10 cellular contexts compared by ENCODE assay signal in the genomic region with DNA sequence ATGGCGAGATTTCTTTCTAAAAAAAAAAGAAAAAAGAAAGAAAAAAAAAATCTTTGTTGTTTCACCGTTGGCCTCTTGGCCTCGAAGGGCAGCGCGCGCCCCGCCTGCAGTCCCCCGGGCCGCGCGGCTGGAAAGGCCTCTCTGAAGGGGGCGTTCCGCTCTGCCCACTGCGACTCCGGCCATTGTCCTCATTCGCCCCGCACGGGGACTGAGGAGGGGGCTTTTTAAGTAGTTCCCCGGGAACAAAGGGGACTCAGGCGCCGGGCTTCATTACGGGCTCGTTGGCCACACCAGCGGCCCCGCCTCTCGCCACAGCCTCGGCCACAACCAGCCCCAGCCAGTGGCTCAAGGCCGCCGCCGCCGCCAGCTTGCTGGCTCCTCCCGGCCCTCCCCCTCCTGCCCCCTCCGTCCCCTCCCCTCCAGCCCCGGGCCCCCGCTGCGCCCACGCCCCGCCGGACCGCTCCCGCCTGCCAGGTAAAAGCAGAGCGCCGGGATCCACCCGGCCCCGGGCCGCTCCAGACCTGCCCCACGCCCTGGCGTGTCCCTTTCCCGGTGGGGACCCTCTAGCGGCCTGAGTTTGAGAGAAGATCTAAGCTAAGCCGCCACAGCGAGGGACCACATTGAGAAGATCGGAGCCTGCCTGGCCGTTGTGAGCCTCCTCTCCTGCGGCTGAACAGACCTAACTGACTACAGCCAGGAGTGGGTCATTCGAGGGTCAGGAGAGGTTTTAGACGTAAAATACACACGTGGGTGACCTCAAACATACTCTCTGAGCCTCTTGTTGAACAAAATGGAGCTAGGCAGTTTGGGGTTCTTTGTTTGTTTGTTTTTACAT. TPM values are rescaled to one million over a fixed set of nuclear protein-coding genes. Genes with fewer than 3 reads are reported as not detected.
DNase-seq lines count a peak whose midpoint lies in the region; FAIRE-seq and TF ChIP-seq lines count a peak whose summit lies in the region.
"Had no signal": no experiment of that assay in that cellular context is flagged by ENCODE, and none has a peak within 500 bp of the region (broad histone marks: within the 10 kb centered on the region; RNA-seq: fewer than 3 reads in every experiment).

No MANE protein-coding gene starts in this region.

- H3K27me3 ChIP-seq in AG04450 (ENCODE audit: control insufficient read depth, insufficient read depth, low read length) (peaks cover 7% of the 10 kb centered on the region), SJSA1 (replicated peaks) (no peaks in the 10 kb centered on the region), neural progenitor cell (peaks cover 16% of the 10 kb centered on the region), small intestine (ENCODE audit: control insufficient read depth in 2 of 2, insufficient read depth in 2 of 2, low read length in 2 of 2) (no peaks in the 10 kb centered on the region)

- H3K9me3 Mint-ChIP-seq in glutamatergic neuron (ENCODE audit: unreplicated experiment): no peaks in the 10 kb centered on the region
- peaks cover 9% of the 10 kb centered on the region for H3K9me3 Mint-ChIP-seq in neural progenitor cell
- H3K9me3 Mint-ChIP-seq: activated naive CD8-positive, alpha-beta T cell treated with anti-CD3 and anti-CD28 coated beads, Interleukin-2, amount 50 U/mL, for 24 hours had no signal

- H3K27me3 Mint-ChIP-seq in glutamatergic neuron (ENCODE audit: unreplicated experiment) (peaks cover 9% of the 10 kb centered on the region), neural progenitor cell (ENCODE audit: insufficient read depth, low read depth) (peaks cover 40% of the 10 kb centered on the region)

- peaks cover 11% of the 10 kb centered on the region for H3K4me1 ChIP-seq in SJSA1 (replicated peaks)
- peaks cover 53% of the 10 kb centered on the region for H3K4me1 ChIP-seq in neural progenitor cell
- H3K4me1 ChIP-seq in small intestine (ENCODE audit: control insufficient read depth in 2 of 2, insufficient read depth in 1 of 2, low read depth in 1 of 2, low read length in 1 of 2): no peaks in the 10 kb centered on the region

- H3K79me2 ChIP-seq in neural progenitor cell (ENCODE audit: low read depth): no peaks in the 10 kb centered on the region

- POLR2A ChIA-PET in AG04450 (lab: Yijun Ruan, JAX): no interaction called here

- H3K9ac ChIP-seq in neural progenitor cell: no peak overlapping the region

- H3K27ac Mint-ChIP-seq in glutamatergic neuron (ENCODE audit: unreplicated experiment): no peak overlapping the region
- peak overlapping the region; percentile 72 for H3K27ac Mint-ChIP-seq in neural progenitor cell
- H3K27ac Mint-ChIP-seq: activated naive CD8-positive, alpha-beta T cell treated with anti-CD3 and anti-CD28 coated beads, Interleukin-2, amount 50 U/mL, for 24 hours had no signal

- TF ChIP-seq CTCF in AG04450 (IDR thresholded peaks at IDR 0.05; ENCODE audit: low read depth, low read length) (no peak), glutamatergic neuron (IDR thresholded peaks at IDR 0.05; ENCODE audit: partially characterized antibody, unreplicated experiment) (no peak), neural progenitor cell (IDR thresholded peaks at IDR 0.05) (peak; percentile 11)

- H3K4me3 Mint-ChIP-seq in glutamatergic neuron (ENCODE audit: unreplicated experiment) (no peak overlapping the region), neural progenitor cell (peak overlapping the region; percentile 64)
- H3K4me3 Mint-ChIP-seq: activated naive CD8-positive, alpha-beta T cell treated with anti-CD3 and anti-CD28 coated beads, Interleukin-2, amount 50 U/mL, for 24 hours had no signal

- CTCF ChIA-PET in AG04450 (lab: Charles Lee): interaction anchor here (1.4 to 2.3 kb wide), 4 partner anchors 17 to 632 kb away, joined by 4 to 11 read pairs (median 4); no protein-coding TSS in a partner anchor

- H3K4me2 ChIP-seq in neural progenitor cell: peak overlapping the region; percentile 74

- no peaks in the 10 kb centered on the region for H3K36me3 ChIP-seq in SJSA1
- no peaks in the 10 kb centered on the region for H3K36me3 ChIP-seq in neural progenitor cell
- H3K36me3 ChIP-seq in small intestine (ENCODE audit: control insufficient read depth in 2 of 2, insufficient read depth in 2 of 2, low read length in 2 of 2): no peaks in the 10 kb centered on the region

- H3K36me3 Mint-ChIP-seq in glutamatergic neuron (ENCODE audit: unreplicated experiment) (no peaks in the 10 kb centered on the region), neural progenitor cell (no peaks in the 10 kb centered on the region)

- H3K4me3 ChIP-seq in AG04450 (ENCODE audit: low read depth, low read length): peak overlapping the region; percentile 35
- no peak overlapping the region for H3K4me3 ChIP-seq in SJSA1
- peak overlapping the region; percentile 34 for H3K4me3 ChIP-seq in neural progenitor cell
- H3K4me3 ChIP-seq in small intestine (ENCODE audit: low read depth in 1 of 2, low read length in 2 of 2): peak overlapping the region in 1 of 2 donors; percentile 45

- peaks cover 11% of the 10 kb centered on the region for H4K20me1 ChIP-seq in neural progenitor cell (ENCODE audit: low read depth)

- H3K9me3 ChIP-seq in AG04450 (ENCODE audit: control insufficient read depth, insufficient read depth, low read length) (no peaks in the 10 kb centered on the region; the same call in 1 of the 2 replicates), SJSA1 (replicated peaks) (no peaks in the 10 kb centered on the region), neural progenitor cell (ENCODE audit: low read depth) (no peaks in the 10 kb centered on the region), small intestine (ENCODE audit: control insufficient read depth, low read depth) (no peaks in the 10 kb centered on the region)

- DNase-seq in AG04450 (ENCODE audit: low read depth, low spot score): no peak
- DNase-seq in SJSA1 (ENCODE audit: low read depth in 1 of 2, low spot score in 2 of 2): no peak
- DNase-seq in glutamatergic neuron: peak; percentile 68
- peak; percentile 98 for DNase-seq in neural progenitor cell (ENCODE audit: low spot score)
- DNase-seq in EL: no peak
- no peak for DNase-seq in NCI-H524 treated with DMSO at 0.1 percent for 48 hours (lab: John Stamatoyannopoulos, UW)
- DNase-seq in small intestine: no peak
- DNase-seq in NCI-H2196 treated with DMSO at 0.1 percent for 48 hours (lab: John Stamatoyannopoulos, UW; ENCODE audit: unreplicated experiment): no peak
- DNase-seq: activated naive CD8-positive, alpha-beta T cell treated with anti-CD3 and anti-CD28 coated beads, Interleukin-2, amount 50 U/mL, for 24 hours; KBM-7 had no signal

- peaks cover 67% of the 10 kb centered on the region for H3F3A ChIP-seq in neural progenitor cell (ENCODE audit: low read depth)

- FAIRE-seq in small intestine (lab: Jason Lieb, UNC): no peak

- 17 to 31% (median 27%) methylated on average over 41 to 58 of the region's 58 CpGs for WGBS in small intestine, 3 donors

- no peak overlapping the region for H2AFZ ChIP-seq in neural progenitor cell (replicated peaks)

- H3K4me1 Mint-ChIP-seq in glutamatergic neuron (ENCODE audit: low read depth, unreplicated experiment): peaks cover 13% of the 10 kb centered on the region
- H3K4me1 Mint-ChIP-seq in neural progenitor cell: peaks cover 51% of the 10 kb centered on the region
- H3K4me1 Mint-ChIP-seq: activated naive CD8-positive, alpha-beta T cell treated with anti-CD3 and anti-CD28 coated beads, Interleukin-2, amount 50 U/mL, for 24 hours had no signal

- H3K27ac ChIP-seq in AG04450 (ENCODE audit: low read depth, low read length) (no peak overlapping the region), SJSA1 (peak overlapping the region; percentile 80), neural progenitor cell (peak overlapping the region; percentile 91), small intestine (ENCODE audit: low read depth in 1 of 2, low read length in 1 of 2) (no peak overlapping the region)

RNA-seq across cellular contexts. Expression of gene CPN2, which starts 54.1 kb away (rescaled TPM):
- polyA plus RNA-seq in AG04450 (2011; rRNA removed) (not detected in 2 replicates), small intestine (not detected)
- not detected in 2 replicates for polyA minus RNA-seq in AG04450 (2011; rRNA and poly(A)+ RNA removed)
- not detected in 2 replicates for total RNA-seq in SJSA1 (2014; rRNA removed; shearing (Covaris generic))
- total RNA-seq in glutamatergic neuron (ENCODE audit: unreplicated experiment) (not detected), neural progenitor cell (ENCODE audit: low replicate concordance) (not detected in 2 replicates)

Comparison
In these comparisons a context has a peak if more than half of its experiments do, and no peak if none do; other contexts are left out.
1. DNase-seq: peak in glutamatergic neuron (single experiment) and neural progenitor cell (single experiment); none in AG04450 (single experiment), SJSA1 (0 of 2), EL (single experiment), NCI-H524 treated with DMSO at 0.1 percent for 48 hours (single experiment), small intestine (single experiment) and NCI-H2196 treated with DMSO at 0.1 percent for 48 hours (single experiment).
2. H3K27ac ChIP-seq: peak in SJSA1 (single experiment) and neural progenitor cell (single experiment); none in AG04450 (single experiment) and small intestine (0 of 2).